2 cellular contexts compared by ENCODE assay signal in the genomic region with DNA sequence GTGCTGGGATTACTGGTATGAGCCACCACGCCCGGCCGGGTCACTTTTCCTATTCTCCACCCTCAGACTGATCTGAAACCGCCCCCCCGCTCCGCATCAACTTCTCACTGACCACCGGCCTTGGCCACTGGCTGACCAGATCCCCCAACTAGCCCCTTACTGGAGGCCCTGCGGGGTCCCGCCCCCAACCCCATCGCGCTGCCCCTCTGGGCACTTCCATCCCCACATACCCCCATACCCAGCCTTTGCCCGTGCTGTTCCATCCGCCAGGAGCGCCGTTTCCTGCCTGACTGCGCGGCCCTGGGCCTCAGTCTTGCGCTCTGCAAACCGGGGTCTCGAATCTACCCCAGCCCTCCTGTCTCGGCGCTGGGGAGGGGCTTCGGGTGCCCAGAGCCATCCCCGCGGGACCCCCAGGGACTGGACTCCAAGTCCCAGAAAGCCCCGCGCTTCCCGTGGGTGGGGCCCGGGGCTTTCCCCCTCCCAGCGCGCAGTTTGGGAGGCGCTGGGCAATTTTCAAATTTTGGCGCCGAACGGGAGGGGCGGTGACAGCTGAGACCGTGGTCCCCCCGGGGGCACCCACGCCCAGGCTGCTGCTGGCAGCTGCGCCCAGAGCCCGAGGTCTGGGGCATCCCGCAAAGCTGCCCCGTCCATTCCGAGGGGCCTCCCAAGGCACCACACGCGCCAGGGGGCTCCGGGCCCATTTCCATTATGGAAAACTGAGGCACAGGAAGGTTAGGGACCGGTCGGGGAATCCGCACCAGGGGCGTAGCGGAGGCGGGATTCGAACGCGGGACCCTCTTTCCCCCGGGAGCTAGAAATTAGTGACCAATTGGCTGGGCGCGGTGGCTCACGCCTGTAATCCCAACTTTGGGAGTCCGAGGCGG.
TF ChIP-seq lines count a peak whose summit lies in the region.

No MANE protein-coding gene starts in this region.

TF ChIP-seq in HCT116, 20 proteins besides CTCF, POLR2A, EP300 and RAD21:
- peak; percentile 71 for TF ChIP-seq SP1 (IDR thresholded peaks at IDR 0.05; ENCODE audit: low read depth)
- TF ChIP-seq SRF (IDR thresholded peaks at IDR 0.05; ENCODE audit: low read depth) = no peak
- TF ChIP-seq, protein P1, sequence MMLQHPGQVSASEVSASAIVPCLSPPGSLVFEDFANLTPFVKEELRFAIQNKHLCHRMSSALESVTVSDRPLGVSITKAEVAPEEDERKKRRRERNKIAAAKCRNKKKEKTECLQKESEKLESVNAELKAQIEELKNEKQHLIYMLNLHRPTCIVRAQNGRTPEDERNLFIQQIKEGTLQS (IDR thresholded peaks at IDR 0.05) = no peak
- TF ChIP-seq JUND (IDR thresholded peaks at IDR 0.05) = no peak
- TF ChIP-seq EZH2phosphoT487 (IDR thresholded peaks at IDR 0.05; ENCODE audit: borderline replicate concordance) = no peak
- no peak for TF ChIP-seq EZH2 (IDR thresholded peaks at IDR 0.05)
- no peak; the same call in 1 of the 2 replicates for TF ChIP-seq ELF1 (IDR thresholded peaks at IDR 0.05; ENCODE audit: borderline replicate concordance, low read depth)
- TF ChIP-seq POLR2AphosphoS5 (IDR thresholded peaks at IDR 0.05; ENCODE audit: low read depth, low read length) = peak; percentile 14
- TF ChIP-seq, protein P2, sequence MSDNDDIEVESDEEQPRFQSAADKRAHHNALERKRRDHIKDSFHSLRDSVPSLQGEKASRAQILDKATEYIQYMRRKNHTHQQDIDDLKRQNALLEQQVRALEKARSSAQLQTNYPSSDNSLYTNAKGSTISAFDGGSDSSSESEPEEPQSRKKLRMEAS (IDR thresholded peaks at IDR 0.05) = no peak; the same call in 1 of the 2 replicates
- peak; percentile 34 for TF ChIP-seq YY1 (IDR thresholded peaks at IDR 0.05; ENCODE audit: extremely low read depth, insufficient replicate concordance, low read depth, low read length)
- peak; percentile 30; the same call in 1 of the 2 replicates for TF ChIP-seq SIN3A (IDR thresholded peaks at IDR 0.05; ENCODE audit: low read depth)
- peak; percentile 69 for TF ChIP-seq EGR1 (IDR thresholded peaks at IDR 0.05; ENCODE audit: low read depth)
- TF ChIP-seq CEBPB (IDR thresholded peaks at IDR 0.05; ENCODE audit: low read depth) = no peak

TF ChIP-seq in GM12878, 131 proteins besides CTCF, POLR2A, EP300 and RAD21 (continues in another document):
- TF ChIP-seq, protein P2 (IDR thresholded peaks at IDR 0.05; ENCODE audit: low read depth, low read length) = no peak
- no peak for TF ChIP-seq KDM1A (IDR thresholded peaks at IDR 0.05; ENCODE audit: borderline replicate concordance)
- peak; percentile 28 for TF ChIP-seq SP1 (IDR thresholded peaks at IDR 0.05; ENCODE audit: low read depth, low read length)
- no peak for TF ChIP-seq POU2F2 (IDR thresholded peaks at IDR 0.05; ENCODE audit: borderline replicate concordance, low read depth, low read length)
- no peak for TF ChIP-seq IRF4 (IDR thresholded peaks at IDR 0.05; ENCODE audit: low read depth, low read length)
- TF ChIP-seq, protein P3, sequence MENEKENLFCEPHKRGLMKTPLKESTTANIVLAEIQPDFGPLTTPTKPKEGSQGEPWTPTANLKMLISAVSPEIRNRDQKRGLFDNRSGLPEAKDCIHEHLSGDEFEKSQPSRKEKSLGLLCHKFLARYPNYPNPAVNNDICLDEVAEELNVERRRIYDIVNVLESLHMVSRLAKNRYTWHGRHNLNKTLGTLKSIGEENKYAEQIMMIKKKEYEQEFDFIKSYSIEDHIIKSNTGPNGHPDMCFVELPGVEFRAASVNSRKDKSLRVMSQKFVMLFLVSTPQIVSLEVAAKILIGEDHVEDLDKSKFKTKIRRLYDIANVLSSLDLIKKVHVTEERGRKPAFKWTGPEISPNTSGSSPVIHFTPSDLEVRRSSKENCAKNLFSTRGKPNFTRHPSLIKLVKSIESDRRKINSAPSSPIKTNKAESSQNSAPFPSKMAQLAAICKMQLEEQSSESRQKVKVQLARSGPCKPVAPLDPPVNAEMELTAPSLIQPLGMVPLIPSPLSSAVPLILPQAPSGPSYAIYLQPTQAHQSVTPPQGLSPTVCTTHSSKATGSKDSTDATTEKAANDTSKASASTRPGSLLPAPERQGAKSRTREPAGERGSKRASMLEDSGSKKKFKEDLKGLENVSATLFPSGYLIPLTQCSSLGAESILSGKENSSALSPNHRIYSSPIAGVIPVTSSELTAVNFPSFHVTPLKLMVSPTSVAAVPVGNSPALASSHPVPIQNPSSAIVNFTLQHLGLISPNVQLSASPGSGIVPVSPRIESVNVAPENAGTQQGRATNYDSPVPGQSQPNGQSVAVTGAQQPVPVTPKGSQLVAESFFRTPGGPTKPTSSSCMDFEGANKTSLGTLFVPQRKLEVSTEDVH (IDR thresholded peaks at IDR 0.05; ENCODE audit: low read depth, partially characterized antibody) = peak; percentile 35
- peak in 1 of 2 experiments; percentile 81; a peak in 2 of 3 replicates for TF ChIP-seq EGR1 (IDR thresholded peaks at IDR 0.05; ENCODE audit: borderline replicate concordance in 1 of 2, low read depth in 2 of 2, low read length in 2 of 2)
- peak in 1 of 2 experiments; percentile 35; a peak in 2 of 4 replicates for TF ChIP-seq BHLHE40 (IDR thresholded peaks at IDR 0.05; ENCODE audit: borderline replicate concordance in 1 of 2, low read depth in 2 of 2, low read length in 1 of 2)
- TF ChIP-seq CBFB (IDR thresholded peaks at IDR 0.05; ENCODE audit: low read depth) = no peak
- TF ChIP-seq, protein P4, sequence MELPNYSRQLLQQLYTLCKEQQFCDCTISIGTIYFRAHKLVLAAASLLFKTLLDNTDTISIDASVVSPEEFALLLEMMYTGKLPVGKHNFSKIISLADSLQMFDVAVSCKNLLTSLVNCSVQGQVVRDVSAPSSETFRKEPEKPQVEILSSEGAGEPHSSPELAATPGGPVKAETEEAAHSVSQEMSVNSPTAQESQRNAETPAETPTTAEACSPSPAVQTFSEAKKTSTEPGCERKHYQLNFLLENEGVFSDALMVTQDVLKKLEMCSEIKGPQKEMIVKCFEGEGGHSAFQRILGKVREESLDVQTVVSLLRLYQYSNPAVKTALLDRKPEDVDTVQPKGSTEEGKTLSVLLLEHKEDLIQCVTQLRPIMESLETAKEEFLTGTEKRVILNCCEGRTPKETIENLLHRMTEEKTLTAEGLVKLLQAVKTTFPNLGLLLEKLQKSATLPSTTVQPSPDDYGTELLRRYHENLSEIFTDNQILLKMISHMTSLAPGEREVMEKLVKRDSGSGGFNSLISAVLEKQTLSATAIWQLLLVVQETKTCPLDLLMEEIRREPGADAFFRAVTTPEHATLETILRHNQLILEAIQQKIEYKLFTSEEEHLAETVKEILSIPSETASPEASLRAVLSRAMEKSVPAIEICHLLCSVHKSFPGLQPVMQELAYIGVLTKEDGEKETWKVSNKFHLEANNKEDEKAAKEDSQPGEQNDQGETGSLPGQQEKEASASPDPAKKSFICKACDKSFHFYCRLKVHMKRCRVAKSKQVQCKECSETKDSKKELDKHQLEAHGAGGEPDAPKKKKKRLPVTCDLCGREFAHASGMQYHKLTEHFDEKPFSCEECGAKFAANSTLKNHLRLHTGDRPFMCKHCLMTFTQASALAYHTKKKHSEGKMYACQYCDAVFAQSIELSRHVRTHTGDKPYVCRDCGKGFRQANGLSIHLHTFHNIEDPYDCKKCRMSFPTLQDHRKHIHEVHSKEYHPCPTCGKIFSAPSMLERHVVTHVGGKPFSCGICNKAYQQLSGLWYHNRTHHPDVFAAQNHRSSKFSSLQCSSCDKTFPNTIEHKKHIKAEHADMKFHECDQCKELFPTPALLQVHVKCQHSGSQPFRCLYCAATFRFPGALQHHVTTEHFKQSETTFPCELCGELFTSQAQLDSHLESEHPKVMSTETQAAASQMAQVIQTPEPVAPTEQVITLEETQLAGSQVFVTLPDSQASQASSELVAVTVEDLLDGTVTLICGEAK (IDR thresholded peaks at IDR 0.05; ENCODE audit: borderline replicate concordance) = no peak
- TF ChIP-seq SIN3A (IDR thresholded peaks at IDR 0.05; ENCODE audit: low read depth, low read length) = peak; percentile 90
- no peak for TF ChIP-seq SPI1 (IDR thresholded peaks at IDR 0.05; ENCODE audit: borderline replicate concordance, insufficient read depth, low read depth, low read length)
- TF ChIP-seq SIX5 (IDR thresholded peaks at IDR 0.05; ENCODE audit: low read depth, low read length, severe bottlenecking) = peak; percentile 77
- TF ChIP-seq ZNF207 (IDR thresholded peaks at IDR 0.05; ENCODE audit: borderline replicate concordance) = peak; percentile 32; the same call in 1 of the 2 replicates
- TF ChIP-seq, protein P5, sequence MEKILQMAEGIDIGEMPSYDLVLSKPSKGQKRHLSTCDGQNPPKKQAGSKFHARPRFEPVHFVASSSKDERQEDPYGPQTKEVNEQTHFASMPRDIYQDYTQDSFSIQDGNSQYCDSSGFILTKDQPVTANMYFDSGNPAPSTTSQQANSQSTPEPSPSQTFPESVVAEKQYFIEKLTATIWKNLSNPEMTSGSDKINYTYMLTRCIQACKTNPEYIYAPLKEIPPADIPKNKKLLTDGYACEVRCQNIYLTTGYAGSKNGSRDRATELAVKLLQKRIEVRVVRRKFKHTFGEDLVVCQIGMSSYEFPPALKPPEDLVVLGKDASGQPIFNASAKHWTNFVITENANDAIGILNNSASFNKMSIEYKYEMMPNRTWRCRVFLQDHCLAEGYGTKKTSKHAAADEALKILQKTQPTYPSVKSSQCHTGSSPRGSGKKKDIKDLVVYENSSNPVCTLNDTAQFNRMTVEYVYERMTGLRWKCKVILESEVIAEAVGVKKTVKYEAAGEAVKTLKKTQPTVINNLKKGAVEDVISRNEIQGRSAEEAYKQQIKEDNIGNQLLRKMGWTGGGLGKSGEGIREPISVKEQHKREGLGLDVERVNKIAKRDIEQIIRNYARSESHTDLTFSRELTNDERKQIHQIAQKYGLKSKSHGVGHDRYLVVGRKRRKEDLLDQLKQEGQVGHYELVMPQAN (conservative IDR thresholded peaks at IDR 0.05) = peak; percentile 96
- TF ChIP-seq SREBF1 (IDR thresholded peaks at IDR 0.05; ENCODE audit: low read length) = no peak
- peak; percentile 91 for TF ChIP-seq IKZF1 (conservative IDR thresholded peaks at IDR 0.05)
- TF ChIP-seq YY1 (IDR thresholded peaks at IDR 0.05; ENCODE audit: low read depth, low read length) = no peak; the same call in 1 of the 2 replicates
- TF ChIP-seq TAF1 (IDR thresholded peaks at IDR 0.05; ENCODE audit: borderline replicate concordance, low read depth, low read length) = no peak
- TF ChIP-seq HCFC1 (IDR thresholded peaks at IDR 0.05; ENCODE audit: low read length) = peak; percentile 83
- TF ChIP-seq GABPA (IDR thresholded peaks at IDR 0.05; ENCODE audit: low read depth) = no peak
- TF ChIP-seq, protein P6, sequence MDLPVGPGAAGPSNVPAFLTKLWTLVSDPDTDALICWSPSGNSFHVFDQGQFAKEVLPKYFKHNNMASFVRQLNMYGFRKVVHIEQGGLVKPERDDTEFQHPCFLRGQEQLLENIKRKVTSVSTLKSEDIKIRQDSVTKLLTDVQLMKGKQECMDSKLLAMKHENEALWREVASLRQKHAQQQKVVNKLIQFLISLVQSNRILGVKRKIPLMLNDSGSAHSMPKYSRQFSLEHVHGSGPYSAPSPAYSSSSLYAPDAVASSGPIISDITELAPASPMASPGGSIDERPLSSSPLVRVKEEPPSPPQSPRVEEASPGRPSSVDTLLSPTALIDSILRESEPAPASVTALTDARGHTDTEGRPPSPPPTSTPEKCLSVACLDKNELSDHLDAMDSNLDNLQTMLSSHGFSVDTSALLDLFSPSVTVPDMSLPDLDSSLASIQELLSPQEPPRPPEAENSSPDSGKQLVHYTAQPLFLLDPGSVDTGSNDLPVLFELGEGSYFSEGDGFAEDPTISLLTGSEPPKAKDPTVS (IDR thresholded peaks at IDR 0.05; ENCODE audit: low read depth, low read length) = no peak
- TF ChIP-seq ZNF217 (IDR thresholded peaks at IDR 0.05) = 0 out of 2 replicates have a peak, but pooled peaks have one; percentile 31
- TF ChIP-seq ASH2L (IDR thresholded peaks at IDR 0.05; ENCODE audit: borderline replicate concordance, low read depth) = no peak
- no peak for TF ChIP-seq ZZZ3 (IDR thresholded peaks at IDR 0.05; ENCODE audit: control insufficient read depth, insufficient read length, low read depth)
- TF ChIP-seq MXI1 (IDR thresholded peaks at IDR 0.05; ENCODE audit: low read depth, low read length) = peak; percentile 79
- TF ChIP-seq CREM (IDR thresholded peaks at IDR 0.05; ENCODE audit: low read depth) = peak; percentile 49; the same call in 1 of the 2 replicates
- TF ChIP-seq BACH1 (IDR thresholded peaks at IDR 0.05; ENCODE audit: borderline replicate concordance) = no peak
- TF ChIP-seq EED (IDR thresholded peaks at IDR 0.05; ENCODE audit: low read depth) = 0 out of 2 replicates have a peak, but pooled peaks have one; percentile 12
- no peak for TF ChIP-seq WRNIP1 (IDR thresholded peaks at IDR 0.05; ENCODE audit: borderline replicate concordance, low read depth, low read length)
- no peak for TF ChIP-seq SUPT20H (IDR thresholded peaks at IDR 0.05; ENCODE audit: borderline replicate concordance, control insufficient read depth, low read depth, low read length)
- TF ChIP-seq DPF2 (IDR thresholded peaks at IDR 0.05) = peak; percentile 48; the same call in 1 of the 2 replicates
- TF ChIP-seq PAX5 (IDR thresholded peaks at IDR 0.05; ENCODE audit: borderline replicate concordance, low read depth, low read length) = no peak
- TF ChIP-seq RB1 (IDR thresholded peaks at IDR 0.05; ENCODE audit: borderline replicate concordance) = no peak
- TF ChIP-seq, protein P7, sequence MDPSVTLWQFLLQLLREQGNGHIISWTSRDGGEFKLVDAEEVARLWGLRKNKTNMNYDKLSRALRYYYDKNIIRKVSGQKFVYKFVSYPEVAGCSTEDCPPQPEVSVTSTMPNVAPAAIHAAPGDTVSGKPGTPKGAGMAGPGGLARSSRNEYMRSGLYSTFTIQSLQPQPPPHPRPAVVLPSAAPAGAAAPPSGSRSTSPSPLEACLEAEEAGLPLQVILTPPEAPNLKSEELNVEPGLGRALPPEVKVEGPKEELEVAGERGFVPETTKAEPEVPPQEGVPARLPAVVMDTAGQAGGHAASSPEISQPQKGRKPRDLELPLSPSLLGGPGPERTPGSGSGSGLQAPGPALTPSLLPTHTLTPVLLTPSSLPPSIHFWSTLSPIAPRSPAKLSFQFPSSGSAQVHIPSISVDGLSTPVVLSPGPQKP (IDR thresholded peaks at IDR 0.05; ENCODE audit: low read depth, low read length) = no peak
- TF ChIP-seq MEF2B (IDR thresholded peaks at IDR 0.05; ENCODE audit: partially characterized antibody, poor library complexity, severe bottlenecking) = peak; percentile 69
- no peak for TF ChIP-seq CHD1 (IDR thresholded peaks at IDR 0.05; ENCODE audit: low read depth, low read length)
- TF ChIP-seq ATF7 (IDR thresholded peaks at IDR 0.05; ENCODE audit: low read depth) = no peak
- TF ChIP-seq RELA (IDR thresholded peaks at IDR 0.05; ENCODE audit: borderline replicate concordance, partially characterized antibody) = peak; percentile 78
- 0 out of 2 replicates have a peak, but pooled peaks have one; percentile 15 for TF ChIP-seq RUNX3 (IDR thresholded peaks at IDR 0.05; ENCODE audit: low read length)
- TF ChIP-seq TCF12 (IDR thresholded peaks at IDR 0.05; ENCODE audit: low read depth, low read length) = peak; percentile 34; the same call in 1 of the 2 replicates
- peak; percentile 89 for TF ChIP-seq GATAD2B (conservative IDR thresholded peaks at IDR 0.05; ENCODE audit: low read depth)
- TF ChIP-seq SRF (IDR thresholded peaks at IDR 0.05; ENCODE audit: low read depth in 2 of 2, low read length in 2 of 2) = no peak
- TF ChIP-seq NR2C1 (IDR thresholded peaks at IDR 0.05) = 0 out of 2 replicates have a peak, but pooled peaks have one; percentile 23
